25 cellular contexts compared by ENCODE assay signal in the genomic region with DNA sequence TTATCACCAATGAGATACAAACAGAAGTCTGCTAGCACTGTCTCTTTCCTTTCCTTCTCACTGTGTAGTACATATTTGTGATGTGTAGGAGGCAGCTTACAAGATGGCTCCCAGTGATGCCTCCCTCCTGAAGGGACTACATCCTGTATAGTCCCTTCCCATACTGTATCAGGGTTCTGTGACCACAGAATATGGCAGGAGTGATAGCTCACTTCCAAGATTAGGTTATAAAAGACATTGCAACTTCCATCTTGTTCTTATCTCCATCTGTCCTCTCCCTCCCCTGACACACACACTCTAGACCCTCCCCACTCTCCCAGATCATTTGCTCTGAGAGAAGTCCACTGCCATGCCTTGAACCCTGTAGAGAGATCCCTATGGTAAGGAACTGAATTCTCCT. TPM values are rescaled to one million over a fixed set of nuclear protein-coding genes. Genes with fewer than 3 reads are reported as not detected.
DNase-seq lines count a peak whose midpoint lies in the region; ATAC-seq and TF ChIP-seq lines count a peak whose summit lies in the region.
"Had no signal": no experiment of that assay in that cellular context is flagged by ENCODE, and none has a peak within 500 bp of the region (broad histone marks: within the 10 kb centered on the region; RNA-seq: fewer than 3 reads in every experiment).

No MANE protein-coding gene starts in this region.

- peak overlapping the region; percentile 9 for H3K27ac Mint-ChIP-seq in endodermal cell
- peak overlapping the region; percentile 52 for H3K27ac Mint-ChIP-seq in stimulated activated effector memory CD8-positive, alpha-beta T cell treated with anti-CD3 and anti-CD28 coated beads, Interleukin-12 subunit alpha, Interleukin-12 subunit beta, amount 100 ng/mL, for 72 hours
- H3K27ac Mint-ChIP-seq in activated CD4-positive, alpha-beta memory T cell treated with anti-CD3 and anti-CD28 coated beads for 36 hours, result no peak overlapping the region

- H3K4me3 ChIP-seq in endodermal cell (ENCODE audit: low read length), result no peak overlapping the region
- H3K4me3 ChIP-seq: GM12878 had no signal

- H3K4me3 Mint-ChIP-seq in endodermal cell, result no peak overlapping the region
- no peak overlapping the region for H3K4me3 Mint-ChIP-seq in stimulated activated effector memory CD8-positive, alpha-beta T cell treated with anti-CD3 and anti-CD28 coated beads, Interleukin-12 subunit alpha, Interleukin-12 subunit beta, amount 100 ng/mL, for 72 hours
- no peak overlapping the region for H3K4me3 Mint-ChIP-seq in activated CD4-positive, alpha-beta memory T cell treated with anti-CD3 and anti-CD28 coated beads for 36 hours
- H3K4me3 Mint-ChIP-seq: T-cell had no signal

- no peaks in the 10 kb centered on the region for H3K4me1 ChIP-seq in endodermal cell (ENCODE audit: control insufficient read depth, insufficient read depth, low read length)

- H3K27me3 ChIP-seq in endodermal cell (ENCODE audit: control insufficient read depth, insufficient read depth, low read length, poor library complexity, severe bottlenecking), result no peaks in the 10 kb centered on the region

- H3K27me3 Mint-ChIP-seq in endodermal cell (ENCODE audit: insufficient read depth), result no peaks in the 10 kb centered on the region
- no peaks in the 10 kb centered on the region for H3K27me3 Mint-ChIP-seq in activated CD4-positive, alpha-beta memory T cell treated with anti-CD3 and anti-CD28 coated beads for 36 hours
- H3K27me3 Mint-ChIP-seq: T-cell had no signal

- peaks cover 15% of the 10 kb centered on the region for H3K4me1 Mint-ChIP-seq in endodermal cell
- peaks cover 50% of the 10 kb centered on the region for H3K4me1 Mint-ChIP-seq in stimulated activated effector memory CD8-positive, alpha-beta T cell treated with anti-CD3 and anti-CD28 coated beads, Interleukin-12 subunit alpha, Interleukin-12 subunit beta, amount 100 ng/mL, for 72 hours
- H3K4me1 Mint-ChIP-seq in activated CD4-positive, alpha-beta memory T cell treated with anti-CD3 and anti-CD28 coated beads for 36 hours (ENCODE audit: low read depth), result peaks cover 25% of the 10 kb centered on the region

- H3K36me3 Mint-ChIP-seq in endodermal cell (ENCODE audit: low read depth), result no peaks in the 10 kb centered on the region
- peaks cover 4% of the 10 kb centered on the region for H3K36me3 Mint-ChIP-seq in stimulated activated effector memory CD8-positive, alpha-beta T cell treated with anti-CD3 and anti-CD28 coated beads, Interleukin-12 subunit alpha, Interleukin-12 subunit beta, amount 100 ng/mL, for 72 hours
- H3K36me3 Mint-ChIP-seq in activated CD4-positive, alpha-beta memory T cell treated with anti-CD3 and anti-CD28 coated beads for 36 hours, result no peaks in the 10 kb centered on the region

- peak; percentile 70 for DNase-seq in CMK (ENCODE audit: low read depth)
- peak; percentile 56 for DNase-seq in OCI-M2 (lab: John Stamatoyannopoulos, UW; ENCODE audit: unreplicated experiment)
- no peak for DNase-seq in endodermal cell
- no peak for DNase-seq in stimulated activated effector memory CD8-positive, alpha-beta T cell treated with anti-CD3 and anti-CD28 coated beads, Interleukin-12 subunit alpha, Interleukin-12 subunit beta, amount 100 ng/mL, for 72 hours (ENCODE audit: low spot score in 2 of 2)
- no peak for DNase-seq in activated CD4-positive, alpha-beta memory T cell treated with anti-CD3 and anti-CD28 coated beads for 36 hours
- DNase-seq in NCI-H1694 (lab: John Stamatoyannopoulos, UW), result no peak
- DNase-seq: ACHN, C1 segment of cervical spinal cord, COR-L47, DMS153, Karpas-422, MM.1S, NCI-H1092 treated with DMSO at 0.1 percent for 48 hours, NCI-H146, NCI-H2081, NCI-H2171 treated with DMSO at 0.1 percent for 48 hours, NCI-H446 treated with DMSO at 0.1 percent for 48 hours, NCI-H774, PC-3, SIG-M5, T-cell had no signal

- no peak for TF ChIP-seq CTCF in endodermal cell (conservative IDR thresholded peaks at IDR 0.05)

- CTCF ChIA-PET in activated CD4-positive, alpha-beta memory T cell treated with anti-CD3 and anti-CD28 coated beads for 36 hours (lab: Charles Lee), result no interaction called here

- H3K27ac ChIP-seq in endodermal cell (ENCODE audit: low read depth, low read length), result no peak overlapping the region
- H3K27ac ChIP-seq: HL-60 had no signal

- no peaks in the 10 kb centered on the region for H3K9me3 ChIP-seq in endodermal cell (ENCODE audit: control insufficient read depth, low read length)

- H3K9ac ChIP-seq in endodermal cell (ENCODE audit: extremely low read depth, low read length, poor library complexity, severe bottlenecking), result no peak overlapping the region

- intact Hi-C loops in activated CD4-positive, alpha-beta memory T cell treated with anti-CD3 and anti-CD28 coated beads for 36 hours (cut with micrococcal nuclease), result no loop called here

- POLR2A ChIA-PET in activated CD4-positive, alpha-beta memory T cell treated with anti-CD3 and anti-CD28 coated beads for 36 hours (lab: Charles Lee), result no interaction called here

- H3K9me3 Mint-ChIP-seq in endodermal cell, result no peaks in the 10 kb centered on the region
- no peaks in the 10 kb centered on the region for H3K9me3 Mint-ChIP-seq in stimulated activated effector memory CD8-positive, alpha-beta T cell treated with anti-CD3 and anti-CD28 coated beads, Interleukin-12 subunit alpha, Interleukin-12 subunit beta, amount 100 ng/mL, for 72 hours
- no peaks in the 10 kb centered on the region for H3K9me3 Mint-ChIP-seq in activated CD4-positive, alpha-beta memory T cell treated with anti-CD3 and anti-CD28 coated beads for 36 hours
- H3K9me3 Mint-ChIP-seq: T-cell had no signal

- ATAC-seq in stimulated activated effector memory CD8-positive, alpha-beta T cell treated with anti-CD3 and anti-CD28 coated beads, Interleukin-12 subunit alpha, Interleukin-12 subunit beta, amount 100 ng/mL, for 72 hours, result no peak
- ATAC-seq in HG03354 (IDR thresholded peaks at IDR 0.05; ENCODE audit: poor library complexity, severe bottlenecking, unreplicated experiment), result no peak
- ATAC-seq: GM12878, PC-3, SK-N-SH treated with all-trans-retinoic acid at 6 μM for 48 hours, T-cell had no signal

- no peaks in the 10 kb centered on the region for H3K36me3 ChIP-seq in endodermal cell (ENCODE audit: control insufficient read depth, insufficient read depth, low read length)

RNA-seq across cellular contexts. Expression of a gene that starts 38.0 kb away (rescaled TPM):
- total RNA-seq in endodermal cell, result 10 to 100 TPM in 1 of 2 donors, 1 to 10 TPM in 1; 7.5 to 13.1 TPM
- polyA plus RNA-seq in endodermal cell (2013, experiment 1 of 2), result 21.8 TPM
- polyA plus RNA-seq in endodermal cell (2013, experiment 2 of 2), result 20.0 TPM
- total RNA-seq in activated CD4-positive, alpha-beta memory T cell treated with anti-CD3 and anti-CD28 coated beads for 36 hours, result 10 to 100 TPM in 1 of 2 experiments, 1 to 10 TPM in 1; 9.3 to 10.6 TPM

RNA-seq across cellular contexts. Expression of a gene that starts 38.6 kb away (rescaled TPM):
- total RNA-seq in endodermal cell, result 10 to 100 TPM in 1 of 2 donors, 1 to 10 TPM in 1; 8.4 to 17.6 TPM
- 30.7 TPM for polyA plus RNA-seq in endodermal cell (2013, experiment 1 of 2)
- 35.0 TPM for polyA plus RNA-seq in endodermal cell (2013, experiment 2 of 2)
- total RNA-seq in activated CD4-positive, alpha-beta memory T cell treated with anti-CD3 and anti-CD28 coated beads for 36 hours, result 10 to 100 TPM; 23.0 to 27.8 TPM

Comparison
In these comparisons a context has a peak if more than half of its experiments do, and no peak if none do; other contexts are left out.
1. DNase-seq: peak in CMK (single experiment) and OCI-M2 (single experiment); none in endodermal cell (single experiment), stimulated activated effector memory CD8-positive, alpha-beta T cell treated with anti-CD3 and anti-CD28 coated beads, Interleukin-12 subunit alpha, Interleukin-12 subunit beta, amount 100 ng/mL, for 72 hours (0 of 2), activated CD4-positive, alpha-beta memory T cell treated with anti-CD3 and anti-CD28 coated beads for 36 hours (single experiment) and NCI-H1694 (single experiment).